ENCODE assay signal across 36 cellular contexts in genomic region chr3:101123084-101123483, GRCh38.
"Had no signal": no experiment of that assay in that cellular context is flagged by ENCODE, and none has a peak within 500 bp of the region (broad histone marks: within the 10 kb centered on the region; RNA-seq: fewer than 3 reads in every experiment).

No MANE protein-coding gene starts in this region.

- H3K27ac ChIP-seq: brain microvascular endothelial cell, cardiac muscle cell, PC-9, RWPE1, VCaP had no signal

- H3K27me3 ChIP-seq: brain microvascular endothelial cell, cardiac muscle cell had no signal

- H3K36me3 ChIP-seq: brain microvascular endothelial cell, cardiac muscle cell had no signal

- H3K36me3 Mint-ChIP-seq: activated CD8-positive, alpha-beta memory T cell treated with anti-CD3 and anti-CD28 coated beads, Interleukin-2, amount 10 ng/mL, durations not matched to agents 7 days and 5 days; activated naive CD4-positive, alpha-beta T cell treated with anti-CD3 and anti-CD28 coated beads, Interleukin-2, amount 10 ng/mL, durations not matched to agents 7 days and 5 days; activated naive CD8-positive, alpha-beta T cell had no signal

- ATAC-seq: activated CD8-positive, alpha-beta memory T cell treated with anti-CD3 and anti-CD28 coated beads, Interleukin-2, amount 10 ng/mL, durations not matched to agents 7 days and 5 days; activated naive CD8-positive, alpha-beta T cell treated with anti-CD3 and anti-CD28 coated beads, Interleukin-2, amount 50 U/mL, for 24 hours; K562; Right ventricle myocardium inferior had no signal

- H3K4me3 Mint-ChIP-seq: activated B cell treated with CpG ODN at 0.5 μM for 24 hours; activated CD4-positive, alpha-beta memory T cell treated with anti-CD3 and anti-CD28 coated beads, Interleukin-2, amount 10 ng/mL, durations not matched to agents 7 days and 5 days; activated CD8-positive, alpha-beta memory T cell treated with anti-CD3 and anti-CD28 coated beads, Interleukin-2, amount 10 ng/mL, durations not matched to agents 7 days and 5 days; activated naive CD4-positive, alpha-beta T cell treated with anti-CD3 and anti-CD28 coated beads, Interleukin-2, amount 10 ng/mL, durations not matched to agents 7 days and 5 days; activated naive CD8-positive, alpha-beta T cell; activated naive CD8-positive, alpha-beta T cell treated with anti-CD3 and anti-CD28 coated beads, Interleukin-2, amount 50 U/mL, for 24 hours had no signal

- H3K4me3 ChIP-seq: cardiac muscle cell, K562, PC-9 had no signal

- H3K9me3 Mint-ChIP-seq: activated B cell treated with CpG ODN at 0.5 μM for 24 hours; activated CD4-positive, alpha-beta memory T cell treated with anti-CD3 and anti-CD28 coated beads, Interleukin-2, amount 10 ng/mL, durations not matched to agents 7 days and 5 days; activated naive CD4-positive, alpha-beta T cell treated with anti-CD3 and anti-CD28 coated beads, Interleukin-2, amount 10 ng/mL, durations not matched to agents 7 days and 5 days; activated naive CD8-positive, alpha-beta T cell treated with anti-CD3 and anti-CD28 coated beads, Interleukin-2, amount 50 U/mL, for 24 hours had no signal

- H3K4me1 Mint-ChIP-seq: activated B cell treated with CpG ODN at 0.5 μM for 24 hours; activated CD4-positive, alpha-beta memory T cell treated with anti-CD3 and anti-CD28 coated beads, Interleukin-2, amount 10 ng/mL, durations not matched to agents 7 days and 5 days; activated CD8-positive, alpha-beta memory T cell treated with anti-CD3 and anti-CD28 coated beads, Interleukin-2, amount 10 ng/mL, durations not matched to agents 7 days and 5 days; activated naive CD4-positive, alpha-beta T cell treated with anti-CD3 and anti-CD28 coated beads, Interleukin-2, amount 10 ng/mL, durations not matched to agents 7 days and 5 days; activated naive CD8-positive, alpha-beta T cell treated with anti-CD3 and anti-CD28 coated beads, Interleukin-2, amount 50 U/mL, for 24 hours had no signal

- DNase-seq: activated B cell treated with CpG ODN at 0.5 μM for 24 hours; activated CD4-positive, alpha-beta memory T cell treated with anti-CD3 and anti-CD28 coated beads, Interleukin-2, amount 10 ng/mL, durations not matched to agents 7 days and 5 days; activated CD4-positive, alpha-beta T cell treated with anti-CD3 and anti-CD28 coated beads for 1 hour; activated CD4-positive, alpha-beta T cell treated with anti-CD3 and anti-CD28 coated beads for 48 hours; activated CD8-positive, alpha-beta memory T cell treated with anti-CD3 and anti-CD28 coated beads for 24 hours; activated CD8-positive, alpha-beta memory T cell treated with anti-CD3 and anti-CD28 coated beads, Interleukin-2, amount 10 ng/mL, durations not matched to agents 7 days and 5 days; activated CD8-positive, alpha-beta memory T cell treated with anti-CD3 and anti-CD28 coated beads, Interleukin-2, amount 50 U/mL, for 48 hours; activated effector memory CD4-positive, alpha-beta T cell treated with Interleukin-2 at 50 U/mL for 16 hours; activated naive CD4-positive, alpha-beta T cell treated with anti-CD3 and anti-CD28 coated beads, Interleukin-2, amount 10 ng/mL, durations not matched to agents 7 days and 5 days; activated naive CD8-positive, alpha-beta T cell treated with anti-CD3 and anti-CD28 coated beads, Interleukin-2, amount 50 U/mL, for 24 hours; activated T-cell treated with anti-CD3 and anti-CD28 coated beads, Interleukin-2, amount 50 U/mL, for 48 hours; anterior cingulate cortex; brain microvascular endothelial cell; NCI-H1105 treated with DMSO at 0.1 percent for 48 hours; NCI-H1436; NCI-H1694; NCI-H1930; NCI-H2081 treated with DMSO at 0.1 percent for 48 hours; NCI-H226; NCI-H446 treated with DMSO at 0.1 percent for 48 hours; NCI-H524; NCI-H69; NCI-H82; NK-92 treated with Interleukin-12 subunit alpha and Interleukin-12 subunit beta, amount 100 ng/mL, for 24 hours; PC-9; SIG-M5; SW 1271; T-helper 1 cell; T-helper 2 cell; T-helper 9 cell had no signal

- H3K27ac Mint-ChIP-seq: activated B cell treated with CpG ODN at 0.5 μM for 24 hours; activated CD4-positive, alpha-beta memory T cell treated with anti-CD3 and anti-CD28 coated beads, Interleukin-2, amount 10 ng/mL, durations not matched to agents 7 days and 5 days; activated CD8-positive, alpha-beta memory T cell treated with anti-CD3 and anti-CD28 coated beads, Interleukin-2, amount 10 ng/mL, durations not matched to agents 7 days and 5 days; activated naive CD4-positive, alpha-beta T cell treated with anti-CD3 and anti-CD28 coated beads, Interleukin-2, amount 10 ng/mL, durations not matched to agents 7 days and 5 days; activated naive CD8-positive, alpha-beta T cell; activated naive CD8-positive, alpha-beta T cell treated with anti-CD3 and anti-CD28 coated beads, Interleukin-2, amount 50 U/mL, for 24 hours had no signal
